ENCODE assay signal across 17 cellular contexts in the genomic region with DNA sequence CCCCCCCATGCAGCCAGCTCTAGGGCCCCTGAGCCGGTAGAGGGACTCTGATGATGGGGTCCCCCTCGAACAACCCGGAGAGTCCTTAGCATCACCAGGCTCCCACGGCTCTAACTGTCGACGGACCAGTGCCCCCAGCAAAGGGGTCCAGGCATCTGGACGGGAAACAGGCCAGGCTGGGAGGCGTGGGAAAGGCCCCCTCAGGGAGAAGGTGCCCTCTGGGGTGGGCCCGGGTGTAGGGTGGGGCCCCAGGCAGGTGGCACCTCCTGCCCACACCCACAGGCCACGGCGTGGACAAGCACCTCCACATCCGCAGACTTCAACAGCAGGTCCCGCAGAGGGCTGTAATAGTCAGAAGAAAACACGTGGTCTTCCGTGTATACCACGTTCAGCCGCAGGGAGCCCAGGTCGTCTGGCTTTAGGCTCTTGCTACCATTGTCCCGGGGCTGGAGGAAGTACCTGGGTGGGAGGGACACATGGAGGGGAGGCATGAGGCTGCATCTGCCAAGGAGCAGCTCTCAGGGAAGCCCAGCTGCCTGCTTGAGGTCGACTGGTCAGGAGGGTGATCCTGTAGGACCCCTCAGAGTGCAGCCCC. TPM values are rescaled to one million over a fixed set of nuclear protein-coding genes. Genes with fewer than 3 reads are reported as not detected.
DNase-seq lines count a peak whose midpoint lies in the region; ATAC-seq, FAIRE-seq and TF ChIP-seq lines count a peak whose summit lies in the region.
"Had no signal": no experiment of that assay in that cellular context is flagged by ENCODE, and none has a peak within 500 bp of the region (broad histone marks: within the 10 kb centered on the region; RNA-seq: fewer than 3 reads in every experiment).

No MANE protein-coding gene starts in this region.

- no peak overlapping the region for H3K4me2 ChIP-seq in HepG2 (ENCODE audit: low read depth, low read length)
- H3K4me2 ChIP-seq in K562 (ENCODE audit: insufficient read depth, low read length), result no peak overlapping the region; the same call in 1 of the 2 replicates

- H3K27me3 Mint-ChIP-seq in activated naive CD4-positive, alpha-beta T cell treated with anti-CD3 and anti-CD28 coated beads, Interleukin-2, amount 50 U/mL, for 24 hours, result no peaks in the 10 kb centered on the region
- H3K27me3 Mint-ChIP-seq: CD4-positive, alpha-beta T cell had no signal

- no peaks in the 10 kb centered on the region for H3K36me3 ChIP-seq in HepG2 (replicated peaks in 1 of 2; ENCODE audit: control insufficient read depth in 1 of 2, insufficient read depth in 2 of 2, low read length in 2 of 2)
- no peaks in the 10 kb centered on the region for H3K36me3 ChIP-seq in right lobe of liver
- H3K36me3 ChIP-seq in K562 (ENCODE audit: control insufficient read depth, insufficient read depth, low read length), result peaks cover 36% of the 10 kb centered on the region; the same call in 2 of the 3 replicates
- H3K36me3 ChIP-seq: HAP-1 had no signal

- CTCF ChIA-PET in HepG2 (lab: Yijun Ruan, JAX; ENCODE audit: low intra/inter-chr PET ratio, low total read pairs) (no interaction called here), K562 (lab: Yijun Ruan, JAX; ENCODE audit: low intra/inter-chr PET ratio) (no interaction called here)

- TF ChIP-seq CTCF in HepG2 (CRISPR knock-in tag; IDR thresholded peaks at IDR 0.05) (no peak), right lobe of liver (IDR thresholded peaks at IDR 0.05) (no peak), K562 (IDR thresholded peaks at IDR 0.05 in 2 of 3, conservative IDR thresholded peaks at IDR 0.05 in 1 of 3; ENCODE audit: insufficient read depth in 2 of 3, low read depth in 1 of 3, low read length in 3 of 3) (no peak)

- no peak for TF ChIP-seq EP300 in HepG2 (IDR thresholded peaks at IDR 0.05; ENCODE audit: low read depth in 2 of 2, low read length in 2 of 2)
- no peak for TF ChIP-seq EP300 in HepG2 (CRISPR knock-in tag; IDR thresholded peaks at IDR 0.05; ENCODE audit: borderline replicate concordance)
- TF ChIP-seq EP300 in K562 (IDR thresholded peaks at IDR 0.05; ENCODE audit: low read length), result no peak

- FAIRE-seq in HepG2 (lab: Jason Lieb, UNC) (no peak), K562 (lab: Jason Lieb, UNC) (no peak)
- FAIRE-seq: GM12878, GM18507, H1 had no signal

- H3K4me3 ChIP-seq in HepG2 (replicated peaks in 1 of 3; ENCODE audit: insufficient read depth in 1 of 3, low read depth in 2 of 3, low read length in 3 of 3) (no peak overlapping the region), right lobe of liver (no peak overlapping the region), K562 (no peak overlapping the region)
- H3K4me3 ChIP-seq: GM12878, HAP-1 had no signal

- POLR2A ChIA-PET in HepG2 (lab: Yijun Ruan, JAX) (no interaction called here), K562 (lab: Yijun Ruan, JAX) (interaction anchor here (0.6 kb wide), 1 partner anchor 19 kb away, joined by 3 read pairs; no protein-coding TSS in a partner anchor)

- H3K4me1 Mint-ChIP-seq in activated naive CD4-positive, alpha-beta T cell treated with anti-CD3 and anti-CD28 coated beads, Interleukin-2, amount 50 U/mL, for 24 hours, result no peaks in the 10 kb centered on the region
- peaks cover 6% of the 10 kb centered on the region for H3K4me1 Mint-ChIP-seq in stimulated activated effector memory CD8-positive, alpha-beta T cell treated with anti-CD3 and anti-CD28 coated beads, Interleukin-12 subunit alpha, Interleukin-12 subunit beta, amount 100 ng/mL, for 72 hours

- intact Hi-C loops in HepG2 (cut with micrococcal nuclease; ENCODE audit: unreplicated experiment), result no loop called here
- intact Hi-C loops in right lobe of liver (cut with DNase I), result no loop called here
- intact Hi-C loops in K562 (cut with micrococcal nuclease), result no loop called here

- H3K9me3 ChIP-seq in HepG2 (ENCODE audit: low read length), result no peaks in the 10 kb centered on the region
- H3K9me3 ChIP-seq in right lobe of liver, result no peaks in the 10 kb centered on the region
- no peaks in the 10 kb centered on the region for H3K9me3 ChIP-seq in K562 (replicated peaks; ENCODE audit: control insufficient read depth, insufficient read depth, low read depth, low read length)
- H3K9me3 ChIP-seq: HAP-1 had no signal

- no peaks in the 10 kb centered on the region for H4K20me1 ChIP-seq in HepG2 (ENCODE audit: insufficient read depth, low read length)
- no peaks in the 10 kb centered on the region for H4K20me1 ChIP-seq in K562 (replicated peaks; ENCODE audit: control insufficient read depth, insufficient read depth, low read length)

- no peaks in the 10 kb centered on the region for H3K9me1 ChIP-seq in K562 (ENCODE audit: control insufficient read depth, insufficient read depth, low read length)

- H2AFZ ChIP-seq in HepG2 (ENCODE audit: low read length), result no peak overlapping the region
- H2AFZ ChIP-seq in K562 (ENCODE audit: low read depth, low read length), result no peak overlapping the region

- TF ChIP-seq POLR2A in HepG2 (IDR thresholded peaks at IDR 0.05; ENCODE audit: insufficient read depth in 1 of 2, low read depth in 2 of 2, low read length in 2 of 2) (no peak), right lobe of liver (IDR thresholded peaks at IDR 0.05) (no peak), K562 (conservative IDR thresholded peaks at IDR 0.05) (no peak)

- H3K27me3 ChIP-seq in HepG2 (ENCODE audit: control insufficient read depth in 1 of 2, insufficient read depth in 2 of 2, low read length in 2 of 2) (peaks cover 8 to 65% of the 10 kb centered on the region in 2 experiments), right lobe of liver (no peaks in the 10 kb centered on the region), K562 (ENCODE audit: control insufficient read depth in 2 of 2, insufficient read depth in 2 of 2, low read length in 2 of 2) (no peaks in the 10 kb centered on the region)

- no peaks in the 10 kb centered on the region for H3K9me3 Mint-ChIP-seq in activated naive CD4-positive, alpha-beta T cell treated with anti-CD3 and anti-CD28 coated beads, Interleukin-2, amount 50 U/mL, for 24 hours
- H3K9me3 Mint-ChIP-seq in stimulated activated effector memory CD8-positive, alpha-beta T cell treated with anti-CD3 and anti-CD28 coated beads, Interleukin-12 subunit alpha, Interleukin-12 subunit beta, amount 100 ng/mL, for 72 hours, result no peaks in the 10 kb centered on the region
- H3K9me3 Mint-ChIP-seq: CD4-positive, alpha-beta T cell had no signal

- in situ Hi-C loops in HepG2 (cut with HindIII; ENCODE audit: extremely low pct_ligation_motif_present, low pct_unique_long_range_greater_than_20kb), result no loop called here
- in situ Hi-C loops in K562 (cut with MboI), result no loop called here

- peaks cover 3% of the 10 kb centered on the region for H3K36me3 Mint-ChIP-seq in activated naive CD4-positive, alpha-beta T cell treated with anti-CD3 and anti-CD28 coated beads, Interleukin-2, amount 50 U/mL, for 24 hours
- peaks cover 51% of the 10 kb centered on the region for H3K36me3 Mint-ChIP-seq in stimulated activated effector memory CD8-positive, alpha-beta T cell treated with anti-CD3 and anti-CD28 coated beads, Interleukin-12 subunit alpha, Interleukin-12 subunit beta, amount 100 ng/mL, for 72 hours

- H3K4me1 ChIP-seq in HepG2 (ENCODE audit: insufficient read depth, low read length), result no peaks in the 10 kb centered on the region
- H3K4me1 ChIP-seq in right lobe of liver, result no peaks in the 10 kb centered on the region
- H3K4me1 ChIP-seq in K562 (replicated peaks in 1 of 2; ENCODE audit: control insufficient read depth in 2 of 2, insufficient read depth in 2 of 2, low read length in 2 of 2), result peaks cover 2 to 56% of the 10 kb centered on the region in 2 experiments; a peak in 3 of 5 replicates
- H3K4me1 ChIP-seq: HAP-1 had no signal

- H3K27ac ChIP-seq in HepG2 (ENCODE audit: extremely low read length, insufficient read depth, low read length) (no peak overlapping the region), right lobe of liver (no peak overlapping the region), K562 (ENCODE audit: extremely low read depth, low read depth, low read length) (no peak overlapping the region)

- TF ChIP-seq RAD21 in HepG2 (CRISPR knock-in tag; IDR thresholded peaks at IDR 0.05) (no peak), K562 (CRISPR knock-in tag; conservative IDR thresholded peaks at IDR 0.05 in 1 of 2, IDR thresholded peaks at IDR 0.05 in 1 of 2) (no peak)

- peak overlapping the region; percentile 8 for H3K27ac Mint-ChIP-seq in activated naive CD4-positive, alpha-beta T cell treated with anti-CD3 and anti-CD28 coated beads, Interleukin-2, amount 50 U/mL, for 24 hours
- H3K27ac Mint-ChIP-seq in stimulated activated effector memory CD8-positive, alpha-beta T cell treated with anti-CD3 and anti-CD28 coated beads, Interleukin-12 subunit alpha, Interleukin-12 subunit beta, amount 100 ng/mL, for 72 hours, result peak overlapping the region; percentile 54

- ATAC-seq in HepG2, result no peak
- no peak for ATAC-seq in right lobe of liver
- no peak for ATAC-seq in K562
- no peak for ATAC-seq in stimulated activated effector memory CD8-positive, alpha-beta T cell treated with anti-CD3 and anti-CD28 coated beads, Interleukin-12 subunit alpha, Interleukin-12 subunit beta, amount 100 ng/mL, for 72 hours
- no peak for ATAC-seq in GM21825 (IDR thresholded peaks at IDR 0.05; ENCODE audit: unreplicated experiment)

- H3K79me2 ChIP-seq in HepG2 (ENCODE audit: insufficient read depth, low read length), result no peaks in the 10 kb centered on the region
- H3K79me2 ChIP-seq in K562 (ENCODE audit: control insufficient read depth, insufficient read depth, low read length), result no peaks in the 10 kb centered on the region

- no peak for DNase-seq in activated naive CD4-positive, alpha-beta T cell (lab: John Stamatoyannopoulos, UW)
- DNase-seq in HepG2 (ENCODE audit: low spot score) (no peak), right lobe of liver (no peak), K562 (ENCODE audit: extremely low read depth in 1 of 4, low spot score in 3 of 4) (no peak), NCI-H524 (lab: John Stamatoyannopoulos, UW) (no peak)
- DNase-seq in stimulated activated effector memory CD8-positive, alpha-beta T cell treated with anti-CD3 and anti-CD28 coated beads, Interleukin-12 subunit alpha, Interleukin-12 subunit beta, amount 100 ng/mL, for 72 hours (ENCODE audit: low spot score in 2 of 2), result no peak
- DNase-seq: ACHN, C1 segment of cervical spinal cord, DMS79 had no signal

- no peak overlapping the region for H3K4me3 Mint-ChIP-seq in activated naive CD4-positive, alpha-beta T cell treated with anti-CD3 and anti-CD28 coated beads, Interleukin-2, amount 50 U/mL, for 24 hours
- H3K4me3 Mint-ChIP-seq in stimulated activated effector memory CD8-positive, alpha-beta T cell treated with anti-CD3 and anti-CD28 coated beads, Interleukin-12 subunit alpha, Interleukin-12 subunit beta, amount 100 ng/mL, for 72 hours, result no peak overlapping the region
- H3K4me3 Mint-ChIP-seq: CD4-positive, alpha-beta T cell had no signal

- 32% methylated on average over 4 of the region's 20 CpGs for WGBS in HepG2 (ENCODE audit: low lambda C conversion rate)
- no CpG with 5 or more reads among the region's 20 CpGs for WGBS in right lobe of liver (ENCODE audit: insufficient coverage, low coverage, low lambda C conversion rate, missing lambda C conversion rate)
- WGBS in K562 (ENCODE audit: insufficient coverage, low coverage, missing lambda C conversion rate), result 88% methylated on average over 8 of the region's 20 CpGs

- BruUV-seq in HepG2 (replicated peaks; lab: Mats Ljungman, UMichigan) (no TSS peak), K562 (replicated peaks; lab: Mats Ljungman, UMichigan) (no TSS peak)

- no peak overlapping the region for H3K9ac ChIP-seq in HepG2 (ENCODE audit: insufficient read depth, low read depth, low read length)
- peak overlapping the region in 1 of 2 experiments; percentile 61; a peak in 1 of 4 replicates for H3K9ac ChIP-seq in K562 (ENCODE audit: insufficient read depth in 1 of 2, low read depth in 2 of 2, low read length in 2 of 2)

RNA-seq across cellular contexts. Expression of gene C13orf46, which starts 44.7 kb away (rescaled TPM):
- total RNA-seq in HepG2 (2016; rRNA removed; fragmentation: Illumina TruSeq; extraction: Trizol) (not detected in 2 replicates), right lobe of liver (1 to 10 TPM in 2 of 6 experiments, under 1 TPM in 4; 0.04 to 1.1 (median 0.60) TPM), K562 (2014; rRNA removed) (0.05 TPM in 1 of 2 replicates, not detected in the other), K562 (2014; rRNA removed; fragmentation: Illumina TruSeq; extraction: Trizol) (not detected in 2 replicates), K562 (2015; rRNA removed; fragmentation: Illumina TruSeq; extraction: Trizol) (0.04 TPM in 1 of 2 replicates, not detected in the other), K562 (2021) (0.13 and 0.24 TPM in 2 replicates)
- total RNA-seq in HepG2 (2016; cell fraction: cytosol; rRNA removed; fragmentation: Illumina TruSeq; extraction: Trizol; ENCODE audit: low read depth), result not detected in 2 replicates
- total RNA-seq in HepG2 (2016; cell fraction: insoluble cytoplasmic fraction; rRNA removed; fragmentation: Illumina TruSeq; extraction: Trizol), result not detected in 2 replicates
- total RNA-seq in HepG2 (2016; cell fraction: membrane; rRNA removed; fragmentation: Illumina TruSeq; extraction: Trizol), result not detected in 2 replicates
- not detected in 2 replicates for total RNA-seq in HepG2 (2016; cell fraction: nucleus; rRNA removed; fragmentation: Illumina TruSeq; extraction: Trizol)
- polyA plus RNA-seq in HepG2 (2011; rRNA removed) (0.01 TPM in 1 of 2 replicates, not detected in the other), K562 (2011; rRNA removed) (not detected in 2 replicates), K562 (2014; fragmentation: Illumina TruSeq; extraction: Trizol) (0.06 and 0.10 TPM in 2 replicates), K562 (2014; fragmentation: Nextera tagmentation; extraction: Ambion mirVana) (not detected), K562 (2014; rRNA removed) (0.05 TPM in 2 replicates)
- not detected in 2 replicates for polyA plus RNA-seq in HepG2 (2011; cell fraction: cytosol; rRNA removed)
- polyA plus RNA-seq in HepG2 (2011; cell fraction: nucleus; rRNA removed), result 0.03 TPM in 1 of 2 replicates, not detected in the other
- not detected in 2 replicates for polyA plus RNA-seq in HepG2 (2012)
- polyA plus RNA-seq in HepG2 (2016; cell fraction: cytosol; fragmentation: Illumina TruSeq; extraction: Trizol; ENCODE audit: low read depth), result not detected in 2 replicates
- polyA plus RNA-seq in HepG2 (2016; cell fraction: insoluble cytoplasmic fraction; fragmentation: Illumina TruSeq; extraction: Trizol; ENCODE audit: low read depth), result not detected in 2 replicates
- not detected in 2 replicates for polyA plus RNA-seq in HepG2 (2016; cell fraction: membrane; fragmentation: Illumina TruSeq; extraction: Trizol; ENCODE audit: low read depth)
- not detected in 2 replicates for polyA plus RNA-seq in HepG2 (2016; cell fraction: nucleus; fragmentation: Illumina TruSeq; extraction: Trizol; ENCODE audit: insufficient read depth, low read depth)
- polyA minus RNA-seq in HepG2 (2011; rRNA and poly(A)+ RNA removed; ENCODE audit: low replicate concordance), result 1.9 TPM in 1 of 2 replicates, not detected in the other
- not detected in 2 replicates for polyA minus RNA-seq in HepG2 (2011; cell fraction: cytosol; rRNA and poly(A)+ RNA removed)
- 0.13 TPM in 1 of 2 replicates, not detected in the other for polyA minus RNA-seq in HepG2 (2011; cell fraction: nucleus; rRNA and poly(A)+ RNA removed)
- total RNA-seq in K562 (2011; cell fraction: chromatin; rRNA removed; ENCODE audit: low replicate concordance), result 0.26 and 0.49 TPM in 2 replicates
- total RNA-seq in K562 (2011; cell fraction: nucleolus; rRNA removed), result 0.13 and 0.33 TPM in 2 replicates
- total RNA-seq in K562 (2011; cell fraction: nucleoplasm; rRNA removed), result 0.22 and 0.23 TPM in 2 replicates
- 0.03 and 0.06 TPM in 2 replicates for polyA plus RNA-seq in K562 (2011; cell fraction: cytosol; rRNA removed)
- 0.11 TPM in 2 replicates for polyA plus RNA-seq in K562 (2011; cell fraction: nucleus; rRNA removed)
- polyA plus RNA-seq in K562 (2012), result 0.13 and 0.36 TPM in 2 replicates
- not detected in 2 replicates for polyA minus RNA-seq in K562 (2011; rRNA and poly(A)+ RNA removed)
- polyA minus RNA-seq in K562 (2011; cell fraction: cytosol; rRNA and poly(A)+ RNA removed), result not detected in 2 replicates
- polyA minus RNA-seq in K562 (2011; cell fraction: nucleus; rRNA and poly(A)+ RNA removed), result 0.11 TPM in 1 of 2 replicates, not detected in the other
- total RNA-seq: G401 had no signal
